ENCODE assay signal across 12 cellular contexts in genomic region chrX:95885074-95885473, GRCh38.
DNase-seq lines count a peak whose midpoint lies in the region; ATAC-seq and TF ChIP-seq lines count a peak whose summit lies in the region.
"Had no signal": no experiment of that assay in that cellular context is flagged by ENCODE, and none has a peak within 500 bp of the region (broad histone marks: within the 10 kb centered on the region; RNA-seq: fewer than 3 reads in every experiment).

No MANE protein-coding gene starts in this region.

- H3K27ac Mint-ChIP-seq in stimulated activated naive B cell treated with anti-CD40 and anti-IgM and Interleukin-4, amounts not matched to agents 10 μg/mL and 1 μg/mL and 100 μg/mL, for 72 hours = no peak overlapping the region
- H3K27ac Mint-ChIP-seq: activated naive CD4-positive, alpha-beta T cell treated with anti-CD3 and anti-CD28 coated beads, Interleukin-2, amount 50 U/mL, for 24 hours had no signal

- no peaks in the 10 kb centered on the region for H3K27me3 ChIP-seq in ovary
- H3K27me3 ChIP-seq: upper lobe of left lung had no signal

- H3K9me3 Mint-ChIP-seq in stimulated activated naive B cell treated with anti-CD40 and anti-IgM and Interleukin-4, amounts not matched to agents 10 μg/mL and 1 μg/mL and 100 μg/mL, for 72 hours = no peaks in the 10 kb centered on the region
- H3K9me3 Mint-ChIP-seq: activated naive CD4-positive, alpha-beta T cell treated with anti-CD3 and anti-CD28 coated beads, Interleukin-2, amount 50 U/mL, for 24 hours had no signal

- in situ Hi-C loops in Caki2 (cut with HindIII; ENCODE audit: low pct_unique_long_range_greater_than_20kb, low sequenced_read_pairs) (no loop called here), astrocyte of the spinal cord (cut with HindIII; ENCODE audit: low sequenced_read_pairs) (no loop called here)

- H3K4me3 ChIP-seq in astrocyte of the spinal cord (ENCODE audit: low read depth, low read length) (no peak overlapping the region), fibroblast of villous mesenchyme (ENCODE audit: low read depth, low read length) (no peak overlapping the region), ovary (no peak overlapping the region)
- H3K4me3 ChIP-seq: upper lobe of left lung had no signal

- H3K9me3 ChIP-seq in ovary = no peaks in the 10 kb centered on the region
- H3K9me3 ChIP-seq: upper lobe of left lung had no signal

- H3K4me3 Mint-ChIP-seq in stimulated activated naive B cell treated with anti-CD40 and anti-IgM and Interleukin-4, amounts not matched to agents 10 μg/mL and 1 μg/mL and 100 μg/mL, for 72 hours = no peak overlapping the region
- H3K4me3 Mint-ChIP-seq: activated naive CD4-positive, alpha-beta T cell treated with anti-CD3 and anti-CD28 coated beads, Interleukin-2, amount 50 U/mL, for 24 hours had no signal

- 11 to 22% (median 14%) methylated on average over 3 of the region's 3 CpGs for WGBS in ovary, 3 donors

- no peak for TF ChIP-seq EP300 in ovary (IDR thresholded peaks at IDR 0.05)

- H3K4me1 ChIP-seq in ovary (ENCODE audit: insufficient read depth) = peaks cover 4% of the 10 kb centered on the region
- H3K4me1 ChIP-seq: upper lobe of left lung had no signal

- no peaks in the 10 kb centered on the region for H3K27me3 Mint-ChIP-seq in stimulated activated naive B cell treated with anti-CD40 and anti-IgM and Interleukin-4, amounts not matched to agents 10 μg/mL and 1 μg/mL and 100 μg/mL, for 72 hours
- H3K27me3 Mint-ChIP-seq: activated naive CD4-positive, alpha-beta T cell treated with anti-CD3 and anti-CD28 coated beads, Interleukin-2, amount 50 U/mL, for 24 hours had no signal

- H3K36me3 Mint-ChIP-seq in stimulated activated naive B cell treated with anti-CD40 and anti-IgM and Interleukin-4, amounts not matched to agents 10 μg/mL and 1 μg/mL and 100 μg/mL, for 72 hours = no peaks in the 10 kb centered on the region
- H3K36me3 Mint-ChIP-seq: activated naive CD4-positive, alpha-beta T cell treated with anti-CD3 and anti-CD28 coated beads, Interleukin-2, amount 50 U/mL, for 24 hours had no signal

- TF ChIP-seq CTCF in astrocyte of the spinal cord (IDR thresholded peaks at IDR 0.05; ENCODE audit: low read depth, low read length) = no peak
- TF ChIP-seq CTCF in fibroblast of villous mesenchyme (IDR thresholded peaks at IDR 0.05; ENCODE audit: insufficient read depth, low read depth, low read length) = no peak
- TF ChIP-seq CTCF in ovary (IDR thresholded peaks at IDR 0.05) = no peak

- H3K4me1 Mint-ChIP-seq in stimulated activated naive B cell treated with anti-CD40 and anti-IgM and Interleukin-4, amounts not matched to agents 10 μg/mL and 1 μg/mL and 100 μg/mL, for 72 hours = no peaks in the 10 kb centered on the region
- H3K4me1 Mint-ChIP-seq: activated naive CD4-positive, alpha-beta T cell treated with anti-CD3 and anti-CD28 coated beads, Interleukin-2, amount 50 U/mL, for 24 hours had no signal

- DNase-seq in Caki2 (ENCODE audit: low read depth) = peak; percentile 92
- DNase-seq in astrocyte of the spinal cord (ENCODE audit: low read depth, low spot score) = peak; percentile 47
- peak; percentile 0 for DNase-seq in fibroblast of villous mesenchyme (ENCODE audit: low read depth)
- peak in 3 of 5 donors; percentile 12 to 16 (median 16) for DNase-seq in ovary
- DNase-seq in stimulated activated CD4-positive, alpha-beta T cell treated with anti-CD3 and anti-CD28 coated beads, Interleukin-2, amount 100 ng/mL, for 48 hours = no peak
- DNase-seq in HPDE6-E6E7 (ENCODE audit: extremely low spot score) = no peak
- DNase-seq in stimulated activated naive B cell treated with anti-CD40 and anti-IgM and Interleukin-4, amounts not matched to agents 10 μg/mL and 1 μg/mL and 100 μg/mL, for 72 hours = no peak
- DNase-seq: activated CD8-positive, alpha-beta memory T cell treated with anti-CD3 and anti-CD28 coated beads, Interleukin-2, amount 50 U/mL, for 4 hours; cortex of kidney; upper lobe of left lung had no signal

- ATAC-seq in HG02938 (IDR thresholded peaks at IDR 0.05; ENCODE audit: unreplicated experiment) = no peak
- no peak for ATAC-seq in stimulated activated naive B cell treated with anti-CD40 and anti-IgM and Interleukin-4, amounts not matched to agents 10 μg/mL and 1 μg/mL and 100 μg/mL, for 72 hours (replicated peaks)

- intact Hi-C loops in ovary (cut with DNase I) = no loop called here

- H3K27ac ChIP-seq in ovary = peak overlapping the region in 1 of 2 donors; percentile 65
- H3K27ac ChIP-seq: upper lobe of left lung had no signal

- H3K36me3 ChIP-seq in ovary = no peaks in the 10 kb centered on the region
- H3K36me3 ChIP-seq: upper lobe of left lung had no signal

- TF ChIP-seq POLR2A in ovary (IDR thresholded peaks at IDR 0.05) = no peak

Comparison
In these comparisons a context has a peak if more than half of its experiments do, and no peak if none do; other contexts are left out.
1. DNase-seq: peak in Caki2 (single experiment), astrocyte of the spinal cord (single experiment), fibroblast of villous mesenchyme (single experiment) and ovary (3 of 5); none in stimulated activated CD4-positive, alpha-beta T cell treated with anti-CD3 and anti-CD28 coated beads, Interleukin-2, amount 100 ng/mL, for 48 hours (0 of 2), HPDE6-E6E7 (single experiment) and stimulated activated naive B cell treated with anti-CD40 and anti-IgM and Interleukin-4, amounts not matched to agents 10 μg/mL and 1 μg/mL and 100 μg/mL, for 72 hours (single experiment).